12 cellular contexts compared by ENCODE assay signal in the genomic region with DNA sequence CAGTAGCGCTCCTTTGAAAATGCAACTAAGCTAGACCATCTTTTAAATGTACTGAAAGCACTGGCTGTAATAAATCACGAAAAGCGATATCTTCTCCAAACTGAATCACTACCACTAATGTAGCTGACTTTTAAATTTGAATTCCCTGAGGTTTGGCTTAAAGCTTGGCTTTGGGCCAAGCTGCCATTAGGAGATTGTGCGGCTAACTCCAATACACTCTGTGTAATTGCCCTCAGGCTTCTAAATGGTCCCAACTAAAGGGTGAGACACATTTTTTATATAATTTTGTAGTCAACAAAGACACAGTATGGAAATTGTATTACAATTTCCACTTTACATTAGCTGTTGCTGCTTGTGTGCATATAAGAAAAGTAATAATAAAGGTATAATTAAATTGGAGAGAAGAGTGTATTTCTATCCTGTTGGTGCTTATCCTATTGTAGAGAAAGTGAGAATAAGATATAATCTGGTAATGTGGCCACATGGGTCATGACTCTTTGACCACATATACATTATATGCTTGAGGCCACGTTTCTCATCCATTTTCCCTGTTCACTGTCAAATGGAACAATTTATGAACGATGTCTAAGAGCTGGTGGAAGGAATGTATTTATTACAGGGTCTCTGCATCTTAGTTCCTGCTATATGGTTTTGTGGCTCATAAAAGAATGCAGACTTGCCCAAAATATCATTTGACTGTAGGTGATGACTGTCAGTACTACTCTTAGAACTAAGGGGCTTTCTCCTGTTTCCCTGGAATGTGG.
DNase-seq lines count a peak whose midpoint lies in the region; ATAC-seq, FAIRE-seq and TF ChIP-seq lines count a peak whose summit lies in the region.
"Had no signal": no experiment of that assay in that cellular context is flagged by ENCODE, and none has a peak within 500 bp of the region (broad histone marks: within the 10 kb centered on the region; RNA-seq: fewer than 3 reads in every experiment).

No MANE protein-coding gene starts in this region.

- H3K4me1 ChIP-seq in astrocyte (ENCODE audit: insufficient read depth, low read length) (peaks cover 53% of the 10 kb centered on the region), parathyroid adenoma (peaks cover 3% of the 10 kb centered on the region), right lobe of liver (no peaks in the 10 kb centered on the region)

- H3K4me1 Mint-ChIP-seq in HFFc6 (ENCODE audit: low read depth) (peaks cover 62% of the 10 kb centered on the region), astrocyte (ENCODE audit: low read depth, unreplicated experiment) (peaks cover 44% of the 10 kb centered on the region), T-cell (no peaks in the 10 kb centered on the region)
- H3K4me1 Mint-ChIP-seq: activated CD8-positive, alpha-beta memory T cell treated with anti-CD3 and anti-CD28 coated beads, Interleukin-2, amount 10 ng/mL, durations not matched to agents 7 days and 5 days had no signal

- TF ChIP-seq POLR2A in right lobe of liver (IDR thresholded peaks at IDR 0.05): no peak

- DNase-seq in HFFc6: no peak
- DNase-seq in NCI-H2171 (lab: John Stamatoyannopoulos, UW): peak; percentile 73
- peak; percentile 70 for DNase-seq in astrocyte (ENCODE audit: low read depth)
- DNase-seq in T-cell: no peak
- no peak for DNase-seq in Right ventricle myocardium superior
- DNase-seq in right lobe of liver: no peak
- DNase-seq: activated CD8-positive, alpha-beta memory T cell treated with anti-CD3 and anti-CD28 coated beads, Interleukin-2, amount 10 ng/mL, durations not matched to agents 7 days and 5 days; amygdala; mucosa of descending colon; NCI-H526 treated with DMSO at 0.1 percent for 48 hours had no signal

- FAIRE-seq in astrocyte (lab: Jason Lieb, UNC): no peak

- POLR2A ChIA-PET in T-cell (lab: Charles Lee): no interaction called here

- H3K36me3 Mint-ChIP-seq in HFFc6 (ENCODE audit: low read depth) (no peaks in the 10 kb centered on the region), astrocyte (ENCODE audit: low read depth, unreplicated experiment) (no peaks in the 10 kb centered on the region), T-cell (no peaks in the 10 kb centered on the region)
- H3K36me3 Mint-ChIP-seq: activated CD8-positive, alpha-beta memory T cell treated with anti-CD3 and anti-CD28 coated beads, Interleukin-2, amount 10 ng/mL, durations not matched to agents 7 days and 5 days had no signal

- H3K27me3 Mint-ChIP-seq in HFFc6 (ENCODE audit: insufficient read depth) (peaks cover 2% of the 10 kb centered on the region), astrocyte (ENCODE audit: low read depth, unreplicated experiment) (no peaks in the 10 kb centered on the region), T-cell (no peaks in the 10 kb centered on the region)
- H3K27me3 Mint-ChIP-seq: activated CD8-positive, alpha-beta memory T cell treated with anti-CD3 and anti-CD28 coated beads, Interleukin-2, amount 10 ng/mL, durations not matched to agents 7 days and 5 days had no signal

- H3K27me3 ChIP-seq in astrocyte (ENCODE audit: insufficient read depth, low read length) (no peaks in the 10 kb centered on the region), parathyroid adenoma (ENCODE audit: control insufficient read depth, insufficient read depth, low read length) (no peaks in the 10 kb centered on the region), right lobe of liver (no peaks in the 10 kb centered on the region)

- no peaks in the 10 kb centered on the region for H3K79me2 ChIP-seq in astrocyte (ENCODE audit: insufficient read depth, low read length)
- H3K79me2 ChIP-seq in parathyroid adenoma: no peaks in the 10 kb centered on the region

- no peak for ATAC-seq in T-cell (replicated peaks in 1 of 4)
- ATAC-seq in Right ventricle myocardium superior (ENCODE audit: poor library complexity): no peak
- no peak for ATAC-seq in right lobe of liver
- ATAC-seq: activated CD8-positive, alpha-beta memory T cell treated with anti-CD3 and anti-CD28 coated beads, Interleukin-2, amount 10 ng/mL, durations not matched to agents 7 days and 5 days; mucosa of descending colon had no signal

- H4K20me1 ChIP-seq in astrocyte (ENCODE audit: insufficient read depth, low read length): no peaks in the 10 kb centered on the region

- H2AFZ ChIP-seq in astrocyte (ENCODE audit: low read depth, low read length): no peak overlapping the region
- no peak overlapping the region for H2AFZ ChIP-seq in parathyroid adenoma

- no peaks in the 10 kb centered on the region for H3K36me3 ChIP-seq in astrocyte (ENCODE audit: insufficient read depth, low read length)
- no peaks in the 10 kb centered on the region for H3K36me3 ChIP-seq in parathyroid adenoma (ENCODE audit: control insufficient read depth, insufficient read depth, low read length)
- H3K36me3 ChIP-seq in right lobe of liver: no peaks in the 10 kb centered on the region

- H3K9ac ChIP-seq in astrocyte (ENCODE audit: low read length) (peak overlapping the region; percentile 29), parathyroid adenoma (peak overlapping the region; percentile 11)

- H3K4me3 ChIP-seq in astrocyte (ENCODE audit: insufficient read depth, low read depth, low read length) (no peak overlapping the region), parathyroid adenoma (ENCODE audit: low read depth, low read length) (no peak overlapping the region), right lobe of liver (no peak overlapping the region)
- H3K4me3 ChIP-seq: mucosa of descending colon had no signal

- H3K9me3 ChIP-seq in astrocyte (ENCODE audit: insufficient read depth, low read depth, low read length) (no peaks in the 10 kb centered on the region), parathyroid adenoma (ENCODE audit: control insufficient read depth, low read length) (no peaks in the 10 kb centered on the region), right lobe of liver (no peaks in the 10 kb centered on the region)
- H3K9me3 ChIP-seq: mucosa of descending colon had no signal

- CTCF ChIA-PET in T-cell (lab: Charles Lee): no interaction called here

- H3K27ac Mint-ChIP-seq in HFFc6: no peak overlapping the region
- H3K27ac Mint-ChIP-seq in astrocyte (ENCODE audit: unreplicated experiment): peak overlapping the region; percentile 51
- no peak overlapping the region for H3K27ac Mint-ChIP-seq in T-cell
- H3K27ac Mint-ChIP-seq: activated CD8-positive, alpha-beta memory T cell treated with anti-CD3 and anti-CD28 coated beads, Interleukin-2, amount 10 ng/mL, durations not matched to agents 7 days and 5 days; T-helper 2 cell treated with Interferon-gamma antibody and Interleukin-4, amounts not matched to agents 5 μg/mL and 100 μg/mL, for 36 hours had no signal

- no peak overlapping the region for H3K27ac ChIP-seq in astrocyte (ENCODE audit: low read depth, low read length)
- H3K27ac ChIP-seq in parathyroid adenoma: no peak overlapping the region
- H3K27ac ChIP-seq in right lobe of liver: no peak overlapping the region

- peak overlapping the region; percentile 44; the same call in 1 of the 2 replicates for H3K4me3 Mint-ChIP-seq in HFFc6
- H3K4me3 Mint-ChIP-seq in astrocyte (ENCODE audit: unreplicated experiment): no peak overlapping the region
- H3K4me3 Mint-ChIP-seq in T-cell: no peak overlapping the region
- H3K4me3 Mint-ChIP-seq: activated CD8-positive, alpha-beta memory T cell treated with anti-CD3 and anti-CD28 coated beads, Interleukin-2, amount 10 ng/mL, durations not matched to agents 7 days and 5 days; T-helper 2 cell treated with Interferon-gamma antibody and Interleukin-4, amounts not matched to agents 5 μg/mL and 100 μg/mL, for 36 hours had no signal

- 56% methylated on average over 6 of the region's 6 CpGs for WGBS in right lobe of liver (ENCODE audit: insufficient coverage, low coverage, low lambda C conversion rate, missing lambda C conversion rate)

- intact Hi-C loops in Right ventricle myocardium superior (cut with DNase I) (no loop called here), right lobe of liver (cut with DNase I) (no loop called here)

- H3K9me3 Mint-ChIP-seq in HFFc6 (no peaks in the 10 kb centered on the region), astrocyte (ENCODE audit: unreplicated experiment) (peaks cover 4% of the 10 kb centered on the region), T-cell (peaks cover 0 to 8% (median 4%) of the 10 kb centered on the region in 3 donors)

- TF ChIP-seq CTCF in HFFc6 (IDR thresholded peaks at IDR 0.05): no peak
- TF ChIP-seq CTCF in astrocyte (IDR thresholded peaks at IDR 0.05; ENCODE audit: insufficient read depth, low read depth, low read length): no peak
- no peak for TF ChIP-seq CTCF in parathyroid adenoma (IDR thresholded peaks at IDR 0.05)
- no peak for TF ChIP-seq CTCF in right lobe of liver (IDR thresholded peaks at IDR 0.05)

- H3K4me2 ChIP-seq in astrocyte (ENCODE audit: low read length): peak overlapping the region; percentile 14
- H3K4me2 ChIP-seq in parathyroid adenoma (ENCODE audit: low read length): no peak overlapping the region

Comparison
In these comparisons a context has a peak if more than half of its experiments do, and no peak if none do; other contexts are left out.
1. DNase-seq: peak in NCI-H2171 (single experiment) and astrocyte (single experiment); none in HFFc6 (single experiment), T-cell (0 of 34), Right ventricle myocardium superior (single experiment) and right lobe of liver (0 of 3).